In genomic region chr10:33412261-33413092, GRCh38 we compare ENCODE assay signal across 9 cellular contexts.
DNase-seq lines count a peak whose midpoint lies in the region; ATAC-seq and TF ChIP-seq lines count a peak whose summit lies in the region.
"Had no signal": no experiment of that assay in that cellular context is flagged by ENCODE, and none has a peak within 500 bp of the region (broad histone marks: within the 10 kb centered on the region; RNA-seq: fewer than 3 reads in every experiment).

No MANE protein-coding gene starts in this region.

- H3K4me3 ChIP-seq in heart right ventricle: no peak overlapping the region

- no peaks in the 10 kb centered on the region for H3K36me3 Mint-ChIP-seq in stimulated activated naive B cell treated with anti-CD40 and anti-IgM and Interleukin-4, amounts not matched to agents 10 μg/mL and 1 μg/mL and 100 μg/mL, for 72 hours

- no peak for TF ChIP-seq CTCF in heart right ventricle (IDR thresholded peaks at IDR 0.05)

- H3K27ac ChIP-seq in heart right ventricle: peak overlapping the region in 1 of 10 donors; percentile 41

- H3K27ac Mint-ChIP-seq in stimulated activated naive B cell treated with anti-CD40 and anti-IgM and Interleukin-4, amounts not matched to agents 10 μg/mL and 1 μg/mL and 100 μg/mL, for 72 hours: no peak overlapping the region
- H3K27ac Mint-ChIP-seq: T-helper 1 cell treated with Interleukin-12 subunit alpha and Interleukin-12 subunit beta and Interleukin-4 antibody, amounts not matched to agents 30 μg/mL and 1 μg/mL, for 36 hours had no signal

- H3K27me3 ChIP-seq in heart right ventricle: no peaks in the 10 kb centered on the region

- no peaks in the 10 kb centered on the region for H3K36me3 ChIP-seq in heart right ventricle

- H3K27me3 Mint-ChIP-seq in stimulated activated naive B cell treated with anti-CD40 and anti-IgM and Interleukin-4, amounts not matched to agents 10 μg/mL and 1 μg/mL and 100 μg/mL, for 72 hours: peaks cover 11% of the 10 kb centered on the region in 2 donors

- H3K9me3 Mint-ChIP-seq in stimulated activated naive B cell treated with anti-CD40 and anti-IgM and Interleukin-4, amounts not matched to agents 10 μg/mL and 1 μg/mL and 100 μg/mL, for 72 hours: no peaks in the 10 kb centered on the region
- H3K9me3 Mint-ChIP-seq: T-helper 1 cell treated with Interleukin-12 subunit alpha and Interleukin-12 subunit beta and Interleukin-4 antibody, amounts not matched to agents 30 μg/mL and 1 μg/mL, for 36 hours had no signal

- WGBS in heart right ventricle, 2 donors: 74 to 79% methylated on average over 6 of the region's 6 CpGs

- H3K4me1 Mint-ChIP-seq in stimulated activated naive B cell treated with anti-CD40 and anti-IgM and Interleukin-4, amounts not matched to agents 10 μg/mL and 1 μg/mL and 100 μg/mL, for 72 hours: no peaks in the 10 kb centered on the region

- H3K9me3 ChIP-seq in heart right ventricle: no peaks in the 10 kb centered on the region

- no peak overlapping the region for H3K4me3 Mint-ChIP-seq in stimulated activated naive B cell treated with anti-CD40 and anti-IgM and Interleukin-4, amounts not matched to agents 10 μg/mL and 1 μg/mL and 100 μg/mL, for 72 hours
- H3K4me3 Mint-ChIP-seq: T-helper 1 cell treated with Interleukin-12 subunit alpha and Interleukin-12 subunit beta and Interleukin-4 antibody, amounts not matched to agents 30 μg/mL and 1 μg/mL, for 36 hours had no signal

- ATAC-seq in SK-N-SH treated with all-trans-retinoic acid at 6 μM for 48 hours: peak; percentile 86
- peak in 7 of 8 donors; percentile 46 to 95 (median 57) for ATAC-seq in heart right ventricle
- no peak for ATAC-seq in GM19397 (IDR thresholded peaks at IDR 0.05; ENCODE audit: unreplicated experiment)
- no peak for ATAC-seq in stimulated activated naive B cell treated with anti-CD40 and anti-IgM and Interleukin-4, amounts not matched to agents 10 μg/mL and 1 μg/mL and 100 μg/mL, for 72 hours (replicated peaks)
- no peak for ATAC-seq in HG03378 (IDR thresholded peaks at IDR 0.05; ENCODE audit: unreplicated experiment)

- H3K4me1 ChIP-seq in heart right ventricle: peaks cover 0 to 19% (median 6%) of the 10 kb centered on the region in 9 donors

- DNase-seq in H4 (ENCODE audit: low spot score) (peak; percentile 16), heart right ventricle (no peak), smooth muscle cell of the brain vasculature (ENCODE audit: low read depth, low spot score) (peak; percentile 18)
- no peak for DNase-seq in stimulated activated naive B cell treated with anti-CD40 and anti-IgM and Interleukin-4, amounts not matched to agents 10 μg/mL and 1 μg/mL and 100 μg/mL, for 72 hours
- DNase-seq: MM.1S had no signal

- intact Hi-C loops in heart right ventricle (cut with DNase I): no loop called here

TF ChIP-seq in SK-N-SH treated with all-trans-retinoic acid at 6 μM for 48 hours, 23 proteins besides CTCF, POLR2A, EP300 and RAD21:
- TF ChIP-seq CSRNP3 (CRISPR knock-in tag; IDR thresholded peaks at IDR 0.05) (no peak), RARB (CRISPR knock-in tag; IDR thresholded peaks at IDR 0.05) (no peak), GLIS3 (CRISPR knock-in tag; IDR thresholded peaks at IDR 0.05) (no peak), ZFP3 (CRISPR knock-in tag; IDR thresholded peaks at IDR 0.05) (no peak), OSR1 (CRISPR knock-in tag; IDR thresholded peaks at IDR 0.05) (no peak), POU6F1 (CRISPR knock-in tag; IDR thresholded peaks at IDR 0.05; ENCODE audit: borderline replicate concordance, low read depth) (no peak), CSDC2 (CRISPR knock-in tag; IDR thresholded peaks at IDR 0.05) (no peak), ESRRG (CRISPR knock-in tag; IDR thresholded peaks at IDR 0.05) (no peak), SNAI2 (CRISPR knock-in tag; IDR thresholded peaks at IDR 0.05) (no peak), ZC3H10 (CRISPR knock-in tag; IDR thresholded peaks at IDR 0.05) (no peak), ISL1 (CRISPR knock-in tag; IDR thresholded peaks at IDR 0.05) (no peak; the same call in 1 of the 2 replicates), ZNF565 (CRISPR knock-in tag; conservative IDR thresholded peaks at IDR 0.05; ENCODE audit: low read depth) (no peak), TCF4 (CRISPR knock-in tag; IDR thresholded peaks at IDR 0.05; ENCODE audit: borderline replicate concordance) (no peak), ARNTL (CRISPR knock-in tag; IDR thresholded peaks at IDR 0.05; ENCODE audit: borderline replicate concordance, low read depth) (no peak), BACH2 (CRISPR knock-in tag; IDR thresholded peaks at IDR 0.05; ENCODE audit: borderline replicate concordance) (no peak)

Comparison
In these comparisons a context has a peak if more than half of its experiments do, and no peak if none do; other contexts are left out.
1. DNase-seq: peak in H4 (single experiment) and smooth muscle cell of the brain vasculature (single experiment); none in heart right ventricle (0 of 2) and stimulated activated naive B cell treated with anti-CD40 and anti-IgM and Interleukin-4, amounts not matched to agents 10 μg/mL and 1 μg/mL and 100 μg/mL, for 72 hours (single experiment).
2. ATAC-seq: peak in SK-N-SH treated with all-trans-retinoic acid at 6 μM for 48 hours (single experiment) and heart right ventricle (7 of 8); none in GM19397 (single experiment), stimulated activated naive B cell treated with anti-CD40 and anti-IgM and Interleukin-4, amounts not matched to agents 10 μg/mL and 1 μg/mL and 100 μg/mL, for 72 hours (0 of 2) and HG03378 (single experiment).